In the genomic region with DNA sequence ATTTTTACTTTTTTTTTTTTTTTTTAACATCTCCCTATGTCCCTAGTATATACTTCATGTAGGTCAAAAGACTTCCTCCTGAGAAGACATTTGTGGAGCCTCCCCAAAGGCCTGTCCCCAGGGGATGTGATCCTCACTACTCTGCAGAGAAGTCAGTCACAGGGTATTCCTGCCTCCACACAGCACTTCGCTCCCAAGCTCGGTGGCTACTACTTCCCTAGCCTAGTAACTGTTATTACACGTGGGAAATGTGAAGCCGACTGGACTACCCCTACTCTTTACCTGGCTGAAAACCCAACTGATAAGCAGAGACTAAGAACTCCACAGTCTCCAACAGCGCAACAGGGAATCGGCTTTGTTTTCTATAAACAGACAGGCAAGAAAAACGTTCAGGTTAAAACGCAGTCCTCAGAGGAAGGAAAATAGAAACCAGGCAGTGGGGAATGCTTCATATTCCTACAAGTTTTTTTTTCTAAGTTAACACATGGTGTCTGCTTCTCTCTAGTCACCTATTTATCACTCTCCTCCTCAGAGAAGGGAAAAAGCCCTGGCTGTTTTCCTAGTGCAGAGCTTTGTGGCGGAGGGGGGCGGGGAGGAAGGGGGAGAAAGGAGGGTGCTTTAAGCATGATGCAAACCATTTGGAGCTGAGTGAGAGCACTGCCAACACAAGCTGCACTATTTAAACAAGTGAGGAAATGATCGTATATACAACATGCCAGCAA, we compare ENCODE assay signal across 8 cellular contexts.
A peak's percentile ranks its signal among the peaks of the same experiment; 100 is the strongest.
DNase-seq lines count a peak whose midpoint lies in the region; ATAC-seq and TF ChIP-seq lines count a peak whose summit lies in the region.

No MANE protein-coding gene starts in this region.

- peaks cover 0 to 1% (median 0%) of the 10 kb centered on the region in 4 donors for H3K4me1 Mint-ChIP-seq in CD4-positive, alpha-beta memory T cell
- H3K4me1 Mint-ChIP-seq in stimulated activated effector memory CD8-positive, alpha-beta T cell treated with anti-CD3 and anti-CD28 coated beads, Interleukin-12 subunit alpha, Interleukin-12 subunit beta, amount 100 ng/mL, for 72 hours: no peaks in the 10 kb centered on the region

- intact Hi-C loops in CD4-positive, alpha-beta memory T cell (cut with micrococcal nuclease): no loop called here

- peaks cover 14% of the 10 kb centered on the region for H3K36me3 ChIP-seq in RWPE2 (ENCODE audit: low read depth)
- no peaks in the 10 kb centered on the region for H3K36me3 ChIP-seq in parathyroid adenoma (ENCODE audit: control insufficient read depth, insufficient read depth, low read length)
- peaks cover 18% of the 10 kb centered on the region for H3K36me3 ChIP-seq in CD4-positive, alpha-beta memory T cell (ENCODE audit: insufficient read depth, low read length)

- H3K27ac ChIP-seq in RWPE2 (ENCODE audit: poor library complexity, severe bottlenecking) (peak overlapping the region; percentile 71), foreskin keratinocyte (no peak overlapping the region), parathyroid adenoma (peak overlapping the region; percentile 52)
- no peak overlapping the region for H3K27ac ChIP-seq in CD4-positive, alpha-beta memory T cell (ENCODE audit: low read depth, low read length)

- peak overlapping the region; percentile 6 for H2AFZ ChIP-seq in parathyroid adenoma

- peak overlapping the region in 2 of 7 donors; percentile 22 to 64 for H3K27ac Mint-ChIP-seq in CD4-positive, alpha-beta memory T cell
- H3K27ac Mint-ChIP-seq in stimulated activated effector memory CD8-positive, alpha-beta T cell treated with anti-CD3 and anti-CD28 coated beads, Interleukin-12 subunit alpha, Interleukin-12 subunit beta, amount 100 ng/mL, for 72 hours: no peak overlapping the region

- H3K27me3 ChIP-seq in RWPE2 (ENCODE audit: insufficient read depth, poor library complexity, severe bottlenecking) (no peaks in the 10 kb centered on the region), foreskin keratinocyte (no peaks in the 10 kb centered on the region), parathyroid adenoma (ENCODE audit: control insufficient read depth, insufficient read depth, low read length) (no peaks in the 10 kb centered on the region)
- no peaks in the 10 kb centered on the region for H3K27me3 ChIP-seq in CD4-positive, alpha-beta memory T cell (ENCODE audit: insufficient read depth, low read length)

- H3K4me3 Mint-ChIP-seq in CD4-positive, alpha-beta memory T cell: no peak overlapping the region
- no peak overlapping the region for H3K4me3 Mint-ChIP-seq in stimulated activated effector memory CD8-positive, alpha-beta T cell treated with anti-CD3 and anti-CD28 coated beads, Interleukin-12 subunit alpha, Interleukin-12 subunit beta, amount 100 ng/mL, for 72 hours

- POLR2A ChIA-PET in CD4-positive, alpha-beta memory T cell (lab: Charles Lee; ENCODE audit: partially characterized antibody): no interaction called here

- H3K9ac ChIP-seq in parathyroid adenoma: no peak overlapping the region

- TF ChIP-seq CTCF in RWPE2 (IDR thresholded peaks at IDR 0.05; ENCODE audit: poor library complexity, severe bottlenecking) (no peak), foreskin keratinocyte (conservative IDR thresholded peaks at IDR 0.05) (no peak), parathyroid adenoma (IDR thresholded peaks at IDR 0.05) (no peak)

- ATAC-seq in RWPE2 (ENCODE audit: low read depth) (peak; percentile 54), foreskin keratinocyte (no peak)
- ATAC-seq in stimulated activated effector memory CD8-positive, alpha-beta T cell treated with anti-CD3 and anti-CD28 coated beads, Interleukin-12 subunit alpha, Interleukin-12 subunit beta, amount 100 ng/mL, for 72 hours: no peak

- DNase-seq in DMS153 (lab: John Stamatoyannopoulos, UW) (peak; percentile 73), RWPE2 (ENCODE audit: low spot score) (no peak), foreskin keratinocyte (peak; percentile 50 to 54), Kasumi-1 (lab: John Stamatoyannopoulos, UW) (no peak), SW 1271 (lab: John Stamatoyannopoulos, UW) (no peak)
- no peak for DNase-seq in CD4-positive, alpha-beta memory T cell
- DNase-seq in stimulated activated effector memory CD8-positive, alpha-beta T cell treated with anti-CD3 and anti-CD28 coated beads, Interleukin-12 subunit alpha, Interleukin-12 subunit beta, amount 100 ng/mL, for 72 hours (ENCODE audit: low spot score in 2 of 2): no peak

- no peaks in the 10 kb centered on the region for H3K27me3 Mint-ChIP-seq in CD4-positive, alpha-beta memory T cell

- CTCF ChIA-PET in CD4-positive, alpha-beta memory T cell (lab: Charles Lee; ENCODE audit: partially characterized antibody): no interaction called here

- no peak overlapping the region for H3K4me2 ChIP-seq in parathyroid adenoma (ENCODE audit: low read length)

- peaks cover 46 to 66% of the 10 kb centered on the region in 2 donors for H3K36me3 Mint-ChIP-seq in CD4-positive, alpha-beta memory T cell
- H3K36me3 Mint-ChIP-seq in stimulated activated effector memory CD8-positive, alpha-beta T cell treated with anti-CD3 and anti-CD28 coated beads, Interleukin-12 subunit alpha, Interleukin-12 subunit beta, amount 100 ng/mL, for 72 hours: peaks cover 65% of the 10 kb centered on the region

- H3K9me3 Mint-ChIP-seq in CD4-positive, alpha-beta memory T cell: no peaks in the 10 kb centered on the region
- H3K9me3 Mint-ChIP-seq in stimulated activated effector memory CD8-positive, alpha-beta T cell treated with anti-CD3 and anti-CD28 coated beads, Interleukin-12 subunit alpha, Interleukin-12 subunit beta, amount 100 ng/mL, for 72 hours: no peaks in the 10 kb centered on the region

- H3K9me3 ChIP-seq in RWPE2 (ENCODE audit: severe bottlenecking): no peaks in the 10 kb centered on the region
- no peaks in the 10 kb centered on the region for H3K9me3 ChIP-seq in parathyroid adenoma (ENCODE audit: control insufficient read depth, low read length)
- H3K9me3 ChIP-seq in CD4-positive, alpha-beta memory T cell (ENCODE audit: control insufficient read depth in 1 of 2, low read length in 2 of 2): no peaks in the 10 kb centered on the region

- H3K4me3 ChIP-seq in RWPE2 (ENCODE audit: severe bottlenecking) (no peak overlapping the region), parathyroid adenoma (ENCODE audit: low read depth, low read length) (no peak overlapping the region)
- no peak overlapping the region for H3K4me3 ChIP-seq in CD4-positive, alpha-beta memory T cell (ENCODE audit: low read length in 2 of 2)

- H3K79me2 ChIP-seq in parathyroid adenoma: no peaks in the 10 kb centered on the region

- H3K4me1 ChIP-seq in RWPE2 (ENCODE audit: insufficient read depth, poor library complexity, severe bottlenecking) (peaks cover 48% of the 10 kb centered on the region), foreskin keratinocyte (peaks cover 6% of the 10 kb centered on the region), parathyroid adenoma (no peaks in the 10 kb centered on the region)
- no peaks in the 10 kb centered on the region for H3K4me1 ChIP-seq in CD4-positive, alpha-beta memory T cell (ENCODE audit: insufficient read depth, low read length)

Comparison
In these comparisons a context has a peak if more than half of its experiments do, and no peak if none do; other contexts are left out.
1. DNase-seq: peak in DMS153 (single experiment) and foreskin keratinocyte (2 of 2); none in RWPE2 (single experiment), CD4-positive, alpha-beta memory T cell (0 of 5), Kasumi-1 (0 of 2), stimulated activated effector memory CD8-positive, alpha-beta T cell treated with anti-CD3 and anti-CD28 coated beads, Interleukin-12 subunit alpha, Interleukin-12 subunit beta, amount 100 ng/mL, for 72 hours (0 of 2) and SW 1271 (0 of 2).
2. H3K27ac ChIP-seq: peak in RWPE2 (single experiment) and parathyroid adenoma (single experiment); none in foreskin keratinocyte (single experiment) and CD4-positive, alpha-beta memory T cell (single experiment).